In genomic region chr9:121169094-121169601, GRCh38 we compare ENCODE assay signal across 8 cellular contexts. TPM values are rescaled to one million over a fixed set of nuclear protein-coding genes. Genes with fewer than 3 reads are reported as not detected.
A peak's percentile ranks its signal among the peaks of the same experiment; 100 is the strongest.
DNase-seq lines count a peak whose midpoint lies in the region; ATAC-seq, FAIRE-seq and TF ChIP-seq lines count a peak whose summit lies in the region.
"Had no signal": no experiment of that assay in that cellular context is flagged by ENCODE, and none has a peak within 500 bp of the region (broad histone marks: within the 10 kb centered on the region; RNA-seq: fewer than 3 reads in every experiment).

No MANE protein-coding gene starts in this region.

- CTCF ChIA-PET in Panc1 (lab: Charles Lee) = interaction anchor here (0.8 kb wide), 1 partner anchor 25 kb away, joined by 4 read pairs; no protein-coding TSS in a partner anchor

- H3K27ac Mint-ChIP-seq in endodermal cell = no peak overlapping the region

- H3K4me1 ChIP-seq in Panc1 (ENCODE audit: control insufficient read depth, insufficient read depth, low read length) (no peaks in the 10 kb centered on the region), endodermal cell (ENCODE audit: control insufficient read depth, insufficient read depth, low read length) (peaks cover 2% of the 10 kb centered on the region), pancreas (no peaks in the 10 kb centered on the region)

- H3K4me3 Mint-ChIP-seq in endodermal cell = no peak overlapping the region

- H3K9me3 ChIP-seq in Panc1 (ENCODE audit: control insufficient read depth, insufficient read depth, low read depth, low read length) (no peaks in the 10 kb centered on the region), endodermal cell (ENCODE audit: control insufficient read depth, low read length) (no peaks in the 10 kb centered on the region), pancreas (no peaks in the 10 kb centered on the region)

- no peak overlapping the region for H3K27ac ChIP-seq in Panc1 (ENCODE audit: low read length)
- H3K27ac ChIP-seq in endodermal cell (ENCODE audit: low read depth, low read length) = no peak overlapping the region
- H3K27ac ChIP-seq in pancreas = no peak overlapping the region

- peak; percentile 62 for ATAC-seq in Panc1
- ATAC-seq in pancreas = peak in 3 of 4 donors; percentile 50 to 79 (median 51)
- ATAC-seq in GM21515 (IDR thresholded peaks at IDR 0.05; ENCODE audit: unreplicated experiment) = no peak
- ATAC-seq in HG03045 (IDR thresholded peaks at IDR 0.05; ENCODE audit: unreplicated experiment) = no peak

- no peak overlapping the region for H3K9ac ChIP-seq in endodermal cell (ENCODE audit: extremely low read depth, low read length, poor library complexity, severe bottlenecking)

- peaks cover 41% of the 10 kb centered on the region for H3K36me3 Mint-ChIP-seq in endodermal cell (ENCODE audit: low read depth)

- no peak for FAIRE-seq in pancreas (lab: Jason Lieb, UNC)
- FAIRE-seq: endometrium had no signal

- no TSS peak for BruUV-seq in Panc1 (replicated peaks; lab: Mats Ljungman, UMichigan)

- H3K9me3 Mint-ChIP-seq in endodermal cell = no peaks in the 10 kb centered on the region

- POLR2A ChIA-PET in Panc1 (lab: Charles Lee) = no interaction called here

- DNase-seq in GM12865 (ENCODE audit: low read depth) (no peak), Panc1 (ENCODE audit: low read depth, low spot score) (no peak), endodermal cell (no peak), pancreas (no peak), iPS-NIHi11 (ENCODE audit: low spot score) (no peak)

- H3K4me3 ChIP-seq in GM12865 (ENCODE audit: low read depth, low read length) (no peak overlapping the region), Panc1 (ENCODE audit: low read depth in 2 of 2, low read length in 2 of 2) (no peak overlapping the region), endodermal cell (ENCODE audit: low read length) (no peak overlapping the region), pancreas (no peak overlapping the region)

- intact Hi-C loops in Panc1 (cut with micrococcal nuclease; ENCODE audit: unreplicated experiment) = no loop called here
- intact Hi-C loops in pancreas (cut with DNase I) = no loop called here

- no peaks in the 10 kb centered on the region for H3K27me3 Mint-ChIP-seq in endodermal cell (ENCODE audit: insufficient read depth)

- H3K36me3 ChIP-seq in Panc1 (ENCODE audit: control insufficient read depth, insufficient read depth, low read length) (peaks cover 2% of the 10 kb centered on the region), endodermal cell (ENCODE audit: control insufficient read depth, insufficient read depth, low read length) (peaks cover 67% of the 10 kb centered on the region), pancreas (peaks cover 0 to 17% (median 4%) of the 10 kb centered on the region in 3 donors)

- H3K4me1 Mint-ChIP-seq in endodermal cell = peaks cover 4% of the 10 kb centered on the region

- WGBS in endodermal cell (ENCODE audit: insufficient coverage in 1 of 2, insufficient read length in 1 of 2), 2 experiments = 87 to 89% methylated on average over 3 of the region's 3 CpGs
- 80 to 83% methylated on average over 3 of the region's 3 CpGs for WGBS in pancreas, 2 donors

- TF ChIP-seq CTCF in GM12865 (IDR thresholded peaks at IDR 0.05; ENCODE audit: insufficient read depth, low read depth, low read length, missing control alignments) (peak; percentile 40), Panc1 (IDR thresholded peaks at IDR 0.05) (peak; percentile 54), endodermal cell (conservative IDR thresholded peaks at IDR 0.05) (peak; percentile 65), pancreas (IDR thresholded peaks at IDR 0.05) (peak in 1 of 4 donors; percentile 34)

- in situ Hi-C loops in Panc1 (cut with HindIII; ENCODE audit: low pct_unique_long_range_greater_than_20kb, low sequenced_read_pairs) = no loop called here

- H3K27me3 ChIP-seq in Panc1 (ENCODE audit: control insufficient read depth, insufficient read depth, low read length) = no peaks in the 10 kb centered on the region
- no peaks in the 10 kb centered on the region for H3K27me3 ChIP-seq in endodermal cell (ENCODE audit: control insufficient read depth, insufficient read depth, low read length, poor library complexity, severe bottlenecking)
- H3K27me3 ChIP-seq in pancreas = no peaks in the 10 kb centered on the region

RNA-seq across cellular contexts. Expression of gene RAB14, which starts 32.5 kb away (rescaled TPM):
- 42.7 TPM for total RNA-seq in Panc1 (2021; ENCODE audit: unreplicated experiment)
- 23.1 TPM for polyA plus RNA-seq in Panc1 (2012; ENCODE audit: insufficient read length)
- 10 to 100 TPM; 35.9 to 40.7 TPM for total RNA-seq in endodermal cell
- polyA plus RNA-seq in endodermal cell (2013, experiment 1 of 2) = 47.2 TPM
- 48.1 TPM for polyA plus RNA-seq in endodermal cell (2013, experiment 2 of 2)
- total RNA-seq in pancreas = 10 to 100 TPM; 13.3 to 37.0 (median 25.2) TPM
- 10 to 100 TPM in 1 of 2 donors, 1 to 10 TPM in 1; 9.2 to 21.3 TPM for polyA plus RNA-seq in pancreas

Comparison
In these comparisons a context has a peak if more than half of its experiments do, and no peak if none do; other contexts are left out.
1. ATAC-seq: peak in Panc1 (single experiment) and pancreas (3 of 4); none in GM21515 (single experiment) and HG03045 (single experiment).